20 cellular contexts compared by ENCODE assay signal in the genomic region with DNA sequence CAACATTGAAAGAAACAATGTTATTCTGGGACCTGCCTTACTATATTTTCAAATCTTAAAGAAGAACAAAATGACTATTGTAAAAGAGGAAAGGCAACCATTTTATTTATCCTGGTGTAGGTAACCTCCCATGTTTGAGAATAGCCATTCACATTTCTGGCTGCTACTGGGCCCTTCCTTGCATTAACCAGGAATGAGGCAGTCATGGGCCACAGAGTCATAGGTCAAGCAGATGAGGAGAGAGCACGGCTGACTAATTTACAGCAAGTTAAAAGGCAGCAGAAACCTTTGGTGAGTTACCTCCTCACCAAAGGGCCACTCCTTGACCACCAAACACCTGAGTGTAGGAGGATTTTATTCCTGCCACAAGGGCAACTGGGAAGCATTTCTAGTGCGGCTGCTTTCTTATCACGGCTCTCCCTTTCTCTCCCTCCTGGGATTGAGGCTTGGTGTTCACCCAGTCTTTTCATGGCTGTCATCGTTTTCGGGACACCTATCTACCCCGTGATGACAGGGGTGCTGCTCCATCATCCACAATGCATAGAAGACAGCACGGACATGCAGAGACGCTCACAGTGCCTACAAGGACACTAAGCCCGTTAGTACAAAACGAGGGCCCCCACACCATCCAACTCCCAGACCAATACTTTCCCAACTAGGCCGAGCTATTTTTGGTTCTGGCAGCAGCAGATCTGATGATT. TPM values are rescaled to one million over a fixed set of nuclear protein-coding genes. Genes with fewer than 3 reads are reported as not detected.
"Had no signal": no experiment of that assay in that cellular context is flagged by ENCODE, and none has a peak within 500 bp of the region (broad histone marks: within the 10 kb centered on the region; RNA-seq: fewer than 3 reads in every experiment).

No MANE protein-coding gene starts in this region.

- H3K4me3 Mint-ChIP-seq: activated CD4-positive, alpha-beta T cell treated with anti-CD3 and anti-CD28 coated beads for 36 hours; activated CD8-positive, alpha-beta T cell treated with anti-CD3 and anti-CD28 coated beads, Interleukin-2, amount 10 ng/mL, durations not matched to agents 7 days and 5 days; activated T-helper 1 cell treated with anti-CD3 and anti-CD28 coated beads, Interleukin-12 subunit alpha, Interleukin-12 subunit beta, Interleukin-2, Interleukin-4 antibody, amounts not matched to agents 30 ng/mL and 10 ng/mL and 1 ng/mL, durations not matched to agents 14 hours and 24 hours and 36 hours; naive thymus-derived CD4-positive, alpha-beta T cell; stimulated activated memory B cell treated with anti-CD40 and anti-IgM and Interleukin-4, amounts not matched to agents 10 μg/mL and 1 μg/mL and 100 μg/mL, for 72 hours had no signal

- H3K9me3 ChIP-seq: ascending aorta, gastrocnemius medialis, right lobe of liver had no signal

- H3K27ac ChIP-seq: ascending aorta, gastrocnemius medialis, right lobe of liver, VCaP had no signal

- H3K4me1 ChIP-seq: ascending aorta, gastrocnemius medialis, right lobe of liver had no signal

- H3K36me3 Mint-ChIP-seq: naive thymus-derived CD4-positive, alpha-beta T cell; stimulated activated memory B cell treated with anti-CD40 and anti-IgM and Interleukin-4, amounts not matched to agents 10 μg/mL and 1 μg/mL and 100 μg/mL, for 72 hours had no signal

- H3K27ac Mint-ChIP-seq: activated CD4-positive, alpha-beta T cell treated with anti-CD3 and anti-CD28 coated beads for 36 hours; activated CD8-positive, alpha-beta T cell treated with anti-CD3 and anti-CD28 coated beads, Interleukin-2, amount 10 ng/mL, durations not matched to agents 7 days and 5 days; activated T-helper 1 cell treated with anti-CD3 and anti-CD28 coated beads, Interleukin-12 subunit alpha, Interleukin-12 subunit beta, Interleukin-2, Interleukin-4 antibody, amounts not matched to agents 30 ng/mL and 10 ng/mL and 1 ng/mL, durations not matched to agents 14 hours and 24 hours and 36 hours; naive thymus-derived CD4-positive, alpha-beta T cell; stimulated activated memory B cell treated with anti-CD40 and anti-IgM and Interleukin-4, amounts not matched to agents 10 μg/mL and 1 μg/mL and 100 μg/mL, for 72 hours had no signal

- H3K4me3 ChIP-seq: ascending aorta, gastrocnemius medialis, lung, right lobe of liver had no signal

- ATAC-seq: activated CD4-positive, alpha-beta T cell treated with anti-CD3 and anti-CD28 coated beads for 36 hours; activated CD8-positive, alpha-beta T cell treated with anti-CD3 and anti-CD28 coated beads, Interleukin-2, amount 10 ng/mL, durations not matched to agents 7 days and 5 days; gastrocnemius medialis; naive thymus-derived CD4-positive, alpha-beta T cell; right lobe of liver; stimulated activated memory B cell treated with anti-CD40 and anti-IgM and Interleukin-4, amounts not matched to agents 10 μg/mL and 1 μg/mL and 100 μg/mL, for 72 hours had no signal

- H3K9me3 Mint-ChIP-seq: activated T-helper 1 cell treated with anti-CD3 and anti-CD28 coated beads, Interleukin-12 subunit alpha, Interleukin-12 subunit beta, Interleukin-2, Interleukin-4 antibody, amounts not matched to agents 30 ng/mL and 10 ng/mL and 1 ng/mL, durations not matched to agents 14 hours and 24 hours and 36 hours; naive thymus-derived CD4-positive, alpha-beta T cell; stimulated activated memory B cell treated with anti-CD40 and anti-IgM and Interleukin-4, amounts not matched to agents 10 μg/mL and 1 μg/mL and 100 μg/mL, for 72 hours had no signal

- DNase-seq: activated CD4-positive, alpha-beta T cell treated with anti-CD3 and anti-CD28 coated beads for 36 hours; activated CD8-positive, alpha-beta memory T cell treated with anti-CD3 and anti-CD28 coated beads, Interleukin-2, amount 50 U/mL, for 48 hours; activated naive CD4-positive, alpha-beta T cell; caudate nucleus; cortex of kidney; effector memory CD4-positive, alpha-beta T cell; gastrocnemius medialis; kidney; naive thymus-derived CD4-positive, alpha-beta T cell; posterior cingulate gyrus; right lobe of liver; substantia nigra; T-helper 9 cell; trophoblast cell had no signal

- H3K36me3 ChIP-seq: ascending aorta, gastrocnemius medialis, right lobe of liver had no signal

- H3K27me3 ChIP-seq: ascending aorta, gastrocnemius medialis, right lobe of liver had no signal

RNA-seq across cellular contexts. Expression of gene LAMA4, which starts 4.4 kb away (rescaled TPM):
- total RNA-seq: activated CD8-positive, alpha-beta T cell treated with anti-CD3 and anti-CD28 coated beads, Interleukin-2, amount 10 ng/mL, durations not matched to agents 7 days and 5 days; activated T-helper 1 cell treated with anti-CD3 and anti-CD28 coated beads, Interleukin-12 subunit alpha, Interleukin-12 subunit beta, Interleukin-2, Interleukin-4 antibody, amounts not matched to agents 30 ng/mL and 10 ng/mL and 1 ng/mL, durations not matched to agents 14 hours and 24 hours and 36 hours; naive thymus-derived CD4-positive, alpha-beta T cell had no signal
- polyA plus RNA-seq: naive thymus-derived CD4-positive, alpha-beta T cell had no signal
